ENCODE assay signal across 8 cellular contexts in genomic region chr16:31071861-31072260, GRCh38. TPM values are rescaled to one million over a fixed set of nuclear protein-coding genes. Genes with fewer than 3 reads are reported as not detected.
A peak's percentile ranks its signal among the peaks of the same experiment; 100 is the strongest.
DNase-seq lines count a peak whose midpoint lies in the region; ATAC-seq and TF ChIP-seq lines count a peak whose summit lies in the region.

No MANE protein-coding gene starts in this region.

- H3K9me3 Mint-ChIP-seq in Caco-2 (ENCODE audit: unreplicated experiment) (no peaks in the 10 kb centered on the region), MCF 10A (ENCODE audit: unreplicated experiment) (no peaks in the 10 kb centered on the region), nephron (no peaks in the 10 kb centered on the region)

- peaks cover 9% of the 10 kb centered on the region; the same call in 1 of the 2 replicates for H3K4me1 ChIP-seq in Caco-2

- H3K27me3 Mint-ChIP-seq in Caco-2 (ENCODE audit: insufficient read depth, unreplicated experiment) (no peaks in the 10 kb centered on the region), MCF 10A (ENCODE audit: insufficient read depth, unreplicated experiment) (no peaks in the 10 kb centered on the region), nephron (ENCODE audit: low read depth) (no peaks in the 10 kb centered on the region)

- BruUV-seq in Caco-2 (replicated peaks; lab: Mats Ljungman, UMichigan) (no TSS peak), MCF 10A (replicated peaks; lab: Mats Ljungman, UMichigan) (no TSS peak)

- H3K4me3 Mint-ChIP-seq in Caco-2 (ENCODE audit: unreplicated experiment) (peak overlapping the region; percentile 84), MCF 10A (ENCODE audit: unreplicated experiment) (peak overlapping the region; percentile 97), nephron (peak overlapping the region; percentile 98 to 100 (median 99))

- peak overlapping the region; percentile 79 for H3K4me3 ChIP-seq in Caco-2 (ENCODE audit: low read depth, low read length)

- CTCF ChIA-PET in Caco-2 (lab: Charles Lee): no interaction called here
- CTCF ChIA-PET in MCF 10A (lab: Yijun Ruan, JAX): interaction anchor here (0.6 to 2.0 kb wide), 4 partner anchors 8 to 214 kb away, joined by 3 to 6 read pairs (median 4); no protein-coding TSS in a partner anchor

- POLR2A ChIA-PET in Caco-2 (lab: Charles Lee): interaction anchor here (1.2 kb wide), 1 partner anchor 46 kb away, joined by 5 read pairs; the partner anchor contains the start of gene KAT8
- POLR2A ChIA-PET in MCF 10A (lab: Yijun Ruan, JAX): interaction anchor here (0.7 to 5.5 kb wide), 9 partner anchors 9 to 387 kb away, joined by 3 to 78 read pairs (median 13); partner anchors contain the start of genes FUS, HSD3B7, STX4 and VKORC1

- no peak overlapping the region for H3K27ac Mint-ChIP-seq in Caco-2 (ENCODE audit: unreplicated experiment)
- H3K27ac Mint-ChIP-seq in MCF 10A (ENCODE audit: low read depth, unreplicated experiment): peak overlapping the region; percentile 97
- peak overlapping the region; percentile 81 to 97 (median 92) for H3K27ac Mint-ChIP-seq in nephron

- DNase-seq in Caco-2 (no peak), M059J (ENCODE audit: low read depth) (peak; percentile 75), MCF 10A (ENCODE audit: unreplicated experiment) (peak; percentile 11), pons (ENCODE audit: low spot score) (no peak), HT-29 (ENCODE audit: low spot score) (no peak)
- no peak for DNase-seq in central memory CD4-positive, alpha-beta T cell

- TF ChIP-seq CTCF in Caco-2 (IDR thresholded peaks at IDR 0.05; ENCODE audit: insufficient read depth in 1 of 2, low read depth in 1 of 2, low read length in 1 of 2, severe bottlenecking in 1 of 2, unreplicated experiment in 1 of 2) (no peak), MCF 10A (IDR thresholded peaks at IDR 0.05; ENCODE audit: unreplicated experiment) (no peak), nephron (IDR thresholded peaks at IDR 0.05; ENCODE audit: unreplicated experiment in 3 of 3) (no peak)

- H3K4me1 Mint-ChIP-seq in Caco-2 (ENCODE audit: low read depth, unreplicated experiment) (peaks cover 7% of the 10 kb centered on the region), MCF 10A (ENCODE audit: insufficient read depth, unreplicated experiment) (peaks cover 30% of the 10 kb centered on the region), nephron (peaks cover 30% of the 10 kb centered on the region)

- H3K36me3 Mint-ChIP-seq in Caco-2 (ENCODE audit: insufficient read depth, unreplicated experiment) (no peaks in the 10 kb centered on the region), MCF 10A (ENCODE audit: insufficient read depth, unreplicated experiment) (peaks cover 16% of the 10 kb centered on the region), nephron (ENCODE audit: low read depth) (peaks cover 7% of the 10 kb centered on the region)

- H3K36me3 ChIP-seq in Caco-2 (ENCODE audit: control insufficient read depth, insufficient read depth, low read length): no peaks in the 10 kb centered on the region

- H3K9me3 ChIP-seq in Caco-2: no peaks in the 10 kb centered on the region

- ATAC-seq in GM19463 (IDR thresholded peaks at IDR 0.05; ENCODE audit: unreplicated experiment): no peak

- H3K27me3 ChIP-seq in Caco-2 (replicated peaks; ENCODE audit: control insufficient read depth, insufficient read depth, low read length): no peaks in the 10 kb centered on the region

- intact Hi-C loops in Caco-2 (cut with micrococcal nuclease; ENCODE audit: unreplicated experiment) (no loop called here), MCF 10A (cut with micrococcal nuclease) (loop anchor here (2.0 kb wide), 1 partner anchor 75 kb away; no protein-coding TSS in a partner anchor)

RNA-seq across cellular contexts. Expression of gene ZNF668, which starts 2.2 kb away (rescaled TPM):
- total RNA-seq in Caco-2 (2022) (8.7 and 10.8 TPM in 2 replicates), MCF 10A (2022) (11.9 and 15.1 TPM in 2 replicates)
- 6.5 and 11.9 TPM in 2 replicates for total RNA-seq in M059J (2014; rRNA removed; shearing (Covaris generic))
- 21.6 and 29.8 TPM in 2 replicates for total RNA-seq in HT-29 (2014; rRNA removed; shearing (Covaris generic))

RNA-seq across cellular contexts. Expression of gene ZNF646, which starts 2.4 kb away (rescaled TPM):
- 17.2 and 18.1 TPM in 2 replicates for total RNA-seq in Caco-2 (2022)
- total RNA-seq in M059J (2014; rRNA removed; shearing (Covaris generic)): 14.3 and 21.5 TPM in 2 replicates
- 12.6 and 15.2 TPM in 2 replicates for total RNA-seq in MCF 10A (2022)
- 18.4 and 22.0 TPM in 2 replicates for total RNA-seq in HT-29 (2014; rRNA removed; shearing (Covaris generic))

RNA-seq across cellular contexts. Expression of gene PRSS53, which starts 16.9 kb away (rescaled TPM):
- total RNA-seq in Caco-2 (2022) (1.8 and 2.1 TPM in 2 replicates), MCF 10A (2022) (4.4 and 5.5 TPM in 2 replicates)
- total RNA-seq in M059J (2014; rRNA removed; shearing (Covaris generic)): 2.5 and 2.7 TPM in 2 replicates
- total RNA-seq in HT-29 (2014; rRNA removed; shearing (Covaris generic)): 1.3 and 3.7 TPM in 2 replicates

RNA-seq across cellular contexts. Expression of gene VKORC1, which starts 22.7 kb away (rescaled TPM):
- total RNA-seq in Caco-2 (2022): 61.3 and 61.4 TPM in 2 replicates
- total RNA-seq in M059J (2014; rRNA removed; shearing (Covaris generic)): 193 and 223 TPM in 2 replicates
- total RNA-seq in MCF 10A (2022): 64.7 and 66.3 TPM in 2 replicates
- total RNA-seq in HT-29 (2014; rRNA removed; shearing (Covaris generic)): 72.3 and 74.4 TPM in 2 replicates

RNA-seq across cellular contexts. Expression of gene BCKDK, which starts 36.3 kb away (rescaled TPM):
- 30.5 and 34.1 TPM in 2 replicates for total RNA-seq in Caco-2 (2022)
- total RNA-seq in M059J (2014; rRNA removed; shearing (Covaris generic)): 52.8 and 57.7 TPM in 2 replicates
- 31.7 and 41.0 TPM in 2 replicates for total RNA-seq in MCF 10A (2022)
- 53.2 and 56.3 TPM in 2 replicates for total RNA-seq in HT-29 (2014; rRNA removed; shearing (Covaris generic))

Comparison
In these comparisons a context has a peak if more than half of its experiments do, and no peak if none do; other contexts are left out.
1. DNase-seq: peak in M059J (single experiment) and MCF 10A (single experiment); none in Caco-2 (0 of 2), pons (single experiment), central memory CD4-positive, alpha-beta T cell (single experiment) and HT-29 (single experiment).
2. Peak in every context shown above with its lines, with median percentiles within 50 percentile points of each other: H3K4me3 Mint-ChIP-seq.